In the genomic region with DNA sequence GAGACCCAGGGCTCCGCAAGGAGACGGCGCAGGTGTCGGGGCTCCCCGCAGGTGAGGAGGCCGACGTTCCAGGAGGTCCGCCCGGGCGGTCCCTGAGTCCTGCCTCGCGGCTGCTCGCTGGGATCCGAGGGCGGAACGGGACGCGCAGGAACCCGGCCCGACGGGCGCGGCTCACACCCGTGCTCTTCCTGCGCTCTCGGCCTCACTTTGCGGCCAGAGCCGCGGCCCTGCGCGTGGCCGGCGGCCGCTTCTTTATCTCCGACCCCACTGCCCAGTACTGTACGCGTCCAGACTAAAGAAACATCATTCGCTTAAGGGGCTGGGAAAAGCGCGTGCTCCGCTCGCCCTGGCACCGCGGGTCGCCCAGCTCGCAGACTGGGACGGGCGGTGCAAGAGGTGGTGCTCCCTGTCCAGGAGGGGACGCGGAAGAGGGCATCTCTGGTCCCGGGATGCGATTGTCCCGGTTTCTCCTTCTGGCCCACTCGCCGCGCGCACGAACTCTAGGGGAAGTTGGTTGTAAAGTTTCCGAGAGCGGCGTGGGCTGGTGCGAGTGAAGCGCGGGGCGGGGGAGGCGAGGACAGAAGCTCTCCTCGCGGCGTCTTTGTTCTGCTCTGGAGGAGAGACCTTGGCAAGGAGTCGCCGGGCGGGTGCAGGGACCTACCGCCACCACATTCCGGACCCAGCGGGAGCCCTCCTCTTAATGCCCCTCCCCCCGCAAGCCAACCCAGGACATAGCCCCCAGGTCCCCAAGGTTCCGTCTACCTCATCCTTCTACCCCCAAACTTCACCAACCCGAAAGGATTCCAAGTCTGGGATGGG, we compare ENCODE assay signal across 8 cellular contexts.
DNase-seq lines count a peak whose midpoint lies in the region; ATAC-seq and TF ChIP-seq lines count a peak whose summit lies in the region.

No MANE protein-coding gene starts in this region.

- TF ChIP-seq POLR2A in sigmoid colon (IDR thresholded peaks at IDR 0.05) = no peak

- no peaks in the 10 kb centered on the region for H3K36me3 ChIP-seq in right atrium auricular region
- H3K36me3 ChIP-seq in sigmoid colon = no peaks in the 10 kb centered on the region

- H3K27me3 Mint-ChIP-seq in T-helper 1 cell treated with Interleukin-12 subunit alpha and Interleukin-12 subunit beta and Interleukin-4 antibody, amounts not matched to agents 30 μg/mL and 1 μg/mL, for 36 hours (ENCODE audit: low read depth) = peaks cover 68% of the 10 kb centered on the region

- no peak for TF ChIP-seq CTCF in WI38 (IDR thresholded peaks at IDR 0.05; ENCODE audit: low read depth, low read length)
- TF ChIP-seq CTCF in right atrium auricular region (IDR thresholded peaks at IDR 0.05) = no peak
- no peak for TF ChIP-seq CTCF in sigmoid colon (IDR thresholded peaks at IDR 0.05)

- H3K36me3 Mint-ChIP-seq in T-helper 1 cell treated with Interleukin-12 subunit alpha and Interleukin-12 subunit beta and Interleukin-4 antibody, amounts not matched to agents 30 μg/mL and 1 μg/mL, for 36 hours (ENCODE audit: low read depth) = no peaks in the 10 kb centered on the region

- no peaks in the 10 kb centered on the region for H3K9me3 Mint-ChIP-seq in T-helper 1 cell treated with Interleukin-12 subunit alpha and Interleukin-12 subunit beta and Interleukin-4 antibody, amounts not matched to agents 30 μg/mL and 1 μg/mL, for 36 hours

- TF ChIP-seq EP300 in sigmoid colon (IDR thresholded peaks at IDR 0.05) = no peak

- H3K27me3 ChIP-seq in right atrium auricular region (peaks cover 0 to 3% of the 10 kb centered on the region in 2 donors), sigmoid colon (peaks cover 0 to 10% (median 0%) of the 10 kb centered on the region in 3 donors)

- peak overlapping the region; percentile 53 for H3K4me3 Mint-ChIP-seq in T-helper 1 cell treated with Interleukin-12 subunit alpha and Interleukin-12 subunit beta and Interleukin-4 antibody, amounts not matched to agents 30 μg/mL and 1 μg/mL, for 36 hours

- H3K27ac ChIP-seq in right atrium auricular region (peak overlapping the region in 1 of 2 donors; percentile 57), sigmoid colon (peak overlapping the region; percentile 19 to 81 (median 62))

- intact Hi-C loops in sigmoid colon (cut with DNase I) = loop anchor here (2.0 to 10.0 kb wide), 6 partner anchors 68 to 483 kb away; no protein-coding TSS in a partner anchor

- H3K9me3 ChIP-seq in right atrium auricular region (no peaks in the 10 kb centered on the region), sigmoid colon (no peaks in the 10 kb centered on the region)

- H3K4me1 Mint-ChIP-seq in T-helper 1 cell treated with Interleukin-12 subunit alpha and Interleukin-12 subunit beta and Interleukin-4 antibody, amounts not matched to agents 30 μg/mL and 1 μg/mL, for 36 hours (ENCODE audit: low read depth) = peaks cover 14% of the 10 kb centered on the region

- DNase-seq in T-helper 1 cell (no peak), right atrium auricular region (ENCODE audit: low spot score) (no peak), sigmoid colon (peak; percentile 74), AML-193 (lab: John Stamatoyannopoulos, UW) (no peak)

- H3K4me3 ChIP-seq in WI38 (ENCODE audit: low read depth, low read length) (peak overlapping the region; percentile 58), right atrium auricular region (peak overlapping the region; percentile 44 to 62), sigmoid colon (peak overlapping the region; percentile 42 to 73 (median 64))

- no peak overlapping the region for H3K27ac Mint-ChIP-seq in T-helper 1 cell treated with Interleukin-12 subunit alpha and Interleukin-12 subunit beta and Interleukin-4 antibody, amounts not matched to agents 30 μg/mL and 1 μg/mL, for 36 hours

- 2 to 5% methylated on average over 78 of the region's 78 CpGs for WGBS in sigmoid colon, 2 donors

- H3K4me1 ChIP-seq in right atrium auricular region (peaks cover 0 to 29% of the 10 kb centered on the region in 2 donors), sigmoid colon (peaks cover 0 to 46% (median 15%) of the 10 kb centered on the region in 4 donors)

- ATAC-seq in HG03520 (IDR thresholded peaks at IDR 0.05; ENCODE audit: unreplicated experiment) (no peak), HG02588 (IDR thresholded peaks at IDR 0.05; ENCODE audit: unreplicated experiment) (no peak)
